Comparison of ENCODE assay signal across 1 cellular context in genomic region chr3:13072239-13073041, GRCh38.
TF ChIP-seq lines count a peak whose summit lies in the region.

No MANE protein-coding gene starts in this region.

TF ChIP-seq in GM12878, 131 proteins besides CTCF, POLR2A, EP300 and RAD21 (continued from another document and continues in another):
- TF ChIP-seq ZNF592 (IDR thresholded peaks at IDR 0.05), result no peak
- TF ChIP-seq PAX5 (IDR thresholded peaks at IDR 0.05; ENCODE audit: borderline replicate concordance, low read depth, low read length), result no peak
- peak in 1 of 2 experiments; percentile 18; a peak in 1 of 4 replicates for TF ChIP-seq ETV6 (conservative IDR thresholded peaks at IDR 0.05 in 1 of 2, IDR thresholded peaks at IDR 0.05 in 1 of 2; ENCODE audit: borderline replicate concordance in 1 of 2, low read depth in 1 of 2)
- TF ChIP-seq RFX5 (IDR thresholded peaks at IDR 0.05; ENCODE audit: low read depth, low read length), result no peak
- no peak for TF ChIP-seq ESRRA (IDR thresholded peaks at IDR 0.05; ENCODE audit: low read length)
- TF ChIP-seq STAT1 (conservative IDR thresholded peaks at IDR 0.05), result no peak
- no peak for TF ChIP-seq SUZ12 (IDR thresholded peaks at IDR 0.05; ENCODE audit: unreplicated experiment)
- no peak for TF ChIP-seq SIX5 (IDR thresholded peaks at IDR 0.05; ENCODE audit: low read depth, low read length, severe bottlenecking)
- TF ChIP-seq GABPA (IDR thresholded peaks at IDR 0.05; ENCODE audit: low read depth), result no peak
- peak; percentile 82 for TF ChIP-seq ATF7 (IDR thresholded peaks at IDR 0.05; ENCODE audit: low read depth)
- TF ChIP-seq SREBF1 (IDR thresholded peaks at IDR 0.05; ENCODE audit: low read length), result no peak
- peak; percentile 87 for TF ChIP-seq NR2F1 (conservative IDR thresholded peaks at IDR 0.05)
- no peak; the same call in 1 of the 2 replicates for TF ChIP-seq RCOR1 (conservative IDR thresholded peaks at IDR 0.05; ENCODE audit: low read depth, low read length)
- TF ChIP-seq CEBPZ (IDR thresholded peaks at IDR 0.05; ENCODE audit: low read depth, low read length), result no peak
- TF ChIP-seq JUND (IDR thresholded peaks at IDR 0.05; ENCODE audit: low read depth, low read length), result 0 out of 2 replicates have a peak, but pooled peaks have one; percentile 50
- peak; percentile 16; the same call in 1 of the 2 replicates for TF ChIP-seq NR2C1 (IDR thresholded peaks at IDR 0.05)
- TF ChIP-seq ATF3 (IDR thresholded peaks at IDR 0.05; ENCODE audit: borderline replicate concordance, extremely low read depth, low read depth, low read length), result no peak
- no peak for TF ChIP-seq SIN3A (IDR thresholded peaks at IDR 0.05; ENCODE audit: low read depth, low read length)
- TF ChIP-seq CBX3 (IDR thresholded peaks at IDR 0.05; ENCODE audit: borderline replicate concordance, low read depth), result no peak
- TF ChIP-seq ZBTB33 (IDR thresholded peaks at IDR 0.05), result no peak
- peak; percentile 90 for TF ChIP-seq TCF3 (IDR thresholded peaks at IDR 0.05; ENCODE audit: borderline replicate concordance, insufficient read depth, low read depth, low read length)
- TF ChIP-seq ZNF217 (IDR thresholded peaks at IDR 0.05), result no peak; the same call in 1 of the 2 replicates
- TF ChIP-seq CHD1 (IDR thresholded peaks at IDR 0.05; ENCODE audit: low read depth, low read length), result no peak
- TF ChIP-seq NKRF (conservative IDR thresholded peaks at IDR 0.05), result peak; percentile 63; the same call in 1 of the 2 replicates
- no peak for TF ChIP-seq SKIL (IDR thresholded peaks at IDR 0.05; ENCODE audit: low read depth, poor library complexity, severe bottlenecking)
- TF ChIP-seq ELK1 (IDR thresholded peaks at IDR 0.05; ENCODE audit: low read depth, low read length), result no peak
- TF ChIP-seq TCF7 (IDR thresholded peaks at IDR 0.05; ENCODE audit: borderline replicate concordance), result no peak
- no peak for TF ChIP-seq E2F4 (IDR thresholded peaks at IDR 0.05; ENCODE audit: low read depth, low read length)
- TF ChIP-seq MLLT1 (IDR thresholded peaks at IDR 0.05), result no peak
- TF ChIP-seq HSF1 (IDR thresholded peaks at IDR 0.05; ENCODE audit: low read depth, low read length), result no peak
- no peak for TF ChIP-seq MTA3 (IDR thresholded peaks at IDR 0.05; ENCODE audit: borderline replicate concordance, low read length)
- TF ChIP-seq ASH2L (IDR thresholded peaks at IDR 0.05; ENCODE audit: borderline replicate concordance, low read depth), result no peak
- TF ChIP-seq JUNB (IDR thresholded peaks at IDR 0.05), result no peak
- TF ChIP-seq NR2C2 (IDR thresholded peaks at IDR 0.05; ENCODE audit: borderline replicate concordance, control insufficient read depth, insufficient read length, low read depth), result no peak
- peak; percentile 55; the same call in 1 of the 2 replicates for TF ChIP-seq HDGF (IDR thresholded peaks at IDR 0.05)
- TF ChIP-seq CREM (IDR thresholded peaks at IDR 0.05; ENCODE audit: low read depth), result peak; percentile 80
